20 cellular contexts compared by ENCODE assay signal in the genomic region with DNA sequence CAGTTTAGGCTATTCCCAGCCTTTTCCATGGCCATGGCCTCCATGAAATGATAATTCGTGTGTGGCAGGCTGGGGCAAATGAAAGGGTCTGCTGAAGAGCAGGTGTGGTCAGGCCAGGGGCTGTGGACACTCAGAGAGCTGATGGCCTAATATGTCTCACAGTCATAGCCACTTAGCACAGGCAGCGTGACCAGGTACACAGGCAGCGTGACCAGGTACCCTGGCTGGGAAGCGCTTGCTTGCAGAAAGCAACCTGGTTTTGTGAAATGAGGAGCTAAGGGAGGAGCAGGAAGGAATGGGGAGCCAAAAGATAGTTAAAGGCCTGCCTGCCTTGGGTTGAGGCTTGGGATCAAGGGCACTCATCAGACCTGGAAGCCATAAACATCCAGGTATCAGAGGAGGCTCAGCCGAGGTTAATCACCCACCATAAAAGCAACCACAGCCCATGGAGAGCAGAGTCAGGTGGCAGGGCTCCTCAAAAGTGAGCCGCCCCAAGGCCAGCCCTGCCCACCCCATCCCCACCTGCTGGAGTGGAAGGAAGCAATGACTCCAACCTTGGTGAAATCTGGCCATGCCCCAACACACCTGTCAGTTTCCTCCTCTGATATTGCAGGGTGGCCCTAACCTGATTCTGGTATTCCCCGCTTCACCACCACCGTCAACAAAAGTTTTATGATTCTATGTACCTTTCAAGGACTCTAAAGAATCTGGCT. TPM values are rescaled to one million over a fixed set of nuclear protein-coding genes. Genes with fewer than 3 reads are reported as not detected.
DNase-seq lines count a peak whose midpoint lies in the region; ATAC-seq and TF ChIP-seq lines count a peak whose summit lies in the region.
"Had no signal": no experiment of that assay in that cellular context is flagged by ENCODE, and none has a peak within 500 bp of the region (broad histone marks: within the 10 kb centered on the region; RNA-seq: fewer than 3 reads in every experiment).

No MANE protein-coding gene starts in this region.

- H3K27ac ChIP-seq in colonic mucosa (peak overlapping the region; percentile 84), thyroid gland (peak overlapping the region in 2 of 3 donors; percentile 4 to 52), prostate gland (peak overlapping the region in 1 of 2 donors; percentile 80)
- H3K27ac ChIP-seq: BLaER1, GM23248, heart left ventricle, neural progenitor cell had no signal

- TF ChIP-seq CTCF in colonic mucosa (IDR thresholded peaks at IDR 0.05) (no peak), thyroid gland (IDR thresholded peaks at IDR 0.05) (no peak), prostate gland (IDR thresholded peaks at IDR 0.05) (no peak)

- TF ChIP-seq POLR2A in thyroid gland (IDR thresholded peaks at IDR 0.05) (peak in 1 of 2 donors; percentile 28), prostate gland (IDR thresholded peaks at IDR 0.05) (no peak)

- intact Hi-C loops in colonic mucosa (cut with DNase I) (no loop called here), thyroid gland (cut with DNase I) (no loop called here), prostate gland (cut with DNase I) (no loop called here)

- H3K4me3 ChIP-seq in colonic mucosa (no peak overlapping the region), thyroid gland (replicated peaks in 1 of 3) (no peak overlapping the region), prostate gland (no peak overlapping the region)
- H3K4me3 ChIP-seq: BLaER1, GM23248, heart left ventricle, neural progenitor cell had no signal

- H3K27me3 ChIP-seq in colonic mucosa (no peaks in the 10 kb centered on the region), thyroid gland (no peaks in the 10 kb centered on the region), prostate gland (replicated peaks; ENCODE audit: insufficient read depth) (no peaks in the 10 kb centered on the region)
- H3K27me3 ChIP-seq: BLaER1, heart left ventricle, neural progenitor cell had no signal

- H3K9ac ChIP-seq in colonic mucosa (ENCODE audit: low read depth in 2 of 2, low read length in 2 of 2), result peak overlapping the region in 1 of 2 donors; percentile 88
- H3K9ac ChIP-seq: BLaER1, GM23248, neural progenitor cell, SK-N-SH had no signal

- no peak for ATAC-seq in GM18907 (IDR thresholded peaks at IDR 0.05; ENCODE audit: unreplicated experiment)
- ATAC-seq: heart left ventricle had no signal

- H3K9me3 ChIP-seq in colonic mucosa (no peaks in the 10 kb centered on the region), thyroid gland (no peaks in the 10 kb centered on the region), prostate gland (no peaks in the 10 kb centered on the region)
- H3K9me3 ChIP-seq: BLaER1, heart left ventricle, SK-N-SH had no signal

- DNase-seq in NCI-H1417 (lab: John Stamatoyannopoulos, UW), result peak in 2 of 3 experiments; percentile 45 to 56
- no peak for DNase-seq in NCI-H1417 treated with DMSO at 0.1 percent for 48 hours (lab: John Stamatoyannopoulos, UW)
- DNase-seq in NCI-H2196 (lab: John Stamatoyannopoulos, UW; ENCODE audit: unreplicated experiment), result peak; percentile 74
- DNase-seq in colonic mucosa, result peak; percentile 96
- peak; percentile 75 to 77 for DNase-seq in thyroid gland
- no peak for DNase-seq in prostate gland (ENCODE audit: low spot score)
- no peak for DNase-seq in GM03348 (ENCODE audit: low spot score)
- DNase-seq: activated CD4-positive, alpha-beta memory T cell treated with anti-CD3 and anti-CD28 coated beads for 36 hours; activated CD4-positive, CD25-positive, alpha-beta regulatory T cell; activated effector memory CD4-positive, alpha-beta T cell treated with anti-CD3 and anti-CD28 coated beads, Interleukin-2, amount 50 U/mL, for 16 hours; Calu3; cortex of kidney; GM23248; heart left ventricle; SK-N-SH; stimulated activated CD4-positive, alpha-beta T cell treated with anti-CD3 and anti-CD28 coated beads, Interleukin-4, amount 100 ng/mL, for 1 hour; T1000 had no signal

- H3K36me3 ChIP-seq in colonic mucosa (no peaks in the 10 kb centered on the region), thyroid gland (no peaks in the 10 kb centered on the region), prostate gland (no peaks in the 10 kb centered on the region)
- H3K36me3 ChIP-seq: BLaER1, heart left ventricle, neural progenitor cell had no signal

- peaks cover 25% of the 10 kb centered on the region for H3K4me1 ChIP-seq in colonic mucosa
- H3K4me1 ChIP-seq in thyroid gland, result peaks cover 8 to 31% of the 10 kb centered on the region in 2 donors
- H3K4me1 ChIP-seq in prostate gland (replicated peaks), result peaks cover 7% of the 10 kb centered on the region
- H3K4me1 ChIP-seq: neural progenitor cell had no signal

- WGBS in thyroid gland, 2 donors, result 68 to 87% methylated on average over 7 to 8 of the region's 8 CpGs
- WGBS in prostate gland, result 71% methylated on average over 8 of the region's 8 CpGs

RNA-seq across cellular contexts. Expression of a gene that starts 8.0 kb away (rescaled TPM):
- 1,000 to 10,000 TPM; 4,207 to 4,597 TPM for total RNA-seq in colonic mucosa
- 1,000 to 10,000 TPM in 1 of 4 donors, 100 to 1,000 TPM in 3; 364 to 1,037 (median 698) TPM for total RNA-seq in thyroid gland
- total RNA-seq in prostate gland, result 100 to 1,000 TPM; 182 to 536 TPM

RNA-seq across cellular contexts. Expression of a gene that starts 36.1 kb away (rescaled TPM):
- total RNA-seq in colonic mucosa, result 1,000 to 10,000 TPM; 1,068 to 1,487 TPM
- 100 to 1,000 TPM; 389 to 648 (median 540) TPM for total RNA-seq in thyroid gland
- total RNA-seq in prostate gland, result 100 to 1,000 TPM; 211 to 737 TPM

Comparison
In these comparisons a context has a peak if more than half of its experiments do, and no peak if none do; other contexts are left out.
1. DNase-seq: peak in NCI-H1417 (2 of 3), NCI-H2196 (single experiment), colonic mucosa (single experiment) and thyroid gland (2 of 2); none in NCI-H1417 treated with DMSO at 0.1 percent for 48 hours (single experiment), prostate gland (single experiment) and GM03348 (single experiment).
2. RNA of a gene that starts 8.0 kb away (total RNA-seq): 4,207 to 4,597 TPM in colonic mucosa; 364 to 1,037 TPM in thyroid gland and 182 to 536 TPM in prostate gland; every median in the first group is over 4 times any median in the second.